32 cellular contexts compared by ENCODE assay signal in the genomic region with DNA sequence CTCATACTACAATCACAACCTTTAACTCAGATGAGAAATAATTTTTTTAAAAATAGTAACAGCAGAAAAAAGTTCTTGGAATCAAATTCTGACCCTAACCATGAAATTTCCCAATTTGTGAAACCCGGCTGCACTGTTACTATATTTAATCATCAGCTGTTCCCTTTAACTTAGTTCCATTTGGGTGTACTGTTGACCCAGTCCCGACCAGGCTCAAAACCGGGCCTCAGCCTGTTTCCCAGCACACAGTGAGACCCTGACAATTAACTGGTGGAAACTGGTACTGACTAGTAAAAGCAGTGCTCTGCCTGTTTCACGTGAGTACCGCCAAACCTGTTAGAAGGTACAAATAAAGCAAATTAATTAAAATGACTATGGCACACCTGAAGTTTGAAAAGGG. TPM values are rescaled to one million over a fixed set of nuclear protein-coding genes. Genes with fewer than 3 reads are reported as not detected.
"Had no signal": no experiment of that assay in that cellular context is flagged by ENCODE, and none has a peak within 500 bp of the region (broad histone marks: within the 10 kb centered on the region; RNA-seq: fewer than 3 reads in every experiment).

No MANE protein-coding gene starts in this region.

- H3K27me3 ChIP-seq: colonic mucosa, esophagus squamous epithelium, gastrocnemius medialis had no signal

- H3K27ac Mint-ChIP-seq: dendritic cell treated with granulocyte-macrophage colony-stimulating factor and Interleukin-4, amounts not matched to agents 40 ng/mL and 50 ng/mL, for 4 days; effector memory CD8-positive, alpha-beta T cell; endodermal cell; mesothelial cell of epicardium had no signal

- H3K4me1 ChIP-seq: colonic mucosa, left lung had no signal

- H3K9me3 Mint-ChIP-seq: dendritic cell treated with granulocyte-macrophage colony-stimulating factor and Interleukin-4, amounts not matched to agents 40 ng/mL and 50 ng/mL, for 4 days; effector memory CD8-positive, alpha-beta T cell; endodermal cell; mesothelial cell of epicardium had no signal

- H3K36me3 Mint-ChIP-seq: mesothelial cell of epicardium had no signal

- H3K27ac ChIP-seq: colonic mucosa, epithelial cell of prostate, esophagus squamous epithelium, gastrocnemius medialis, heart right ventricle, left lung, lower lobe of right lung had no signal

- H3K36me3 ChIP-seq: colonic mucosa, esophagus squamous epithelium, gastrocnemius medialis, heart right ventricle, left lung, lower lobe of right lung had no signal

- ATAC-seq: effector memory CD8-positive, alpha-beta T cell; esophagus mucosa; gastrocnemius medialis; heart right ventricle; left lung; left ventricle myocardium superior; lower lobe of right lung; mucosa of descending colon had no signal

- H3K4me3 ChIP-seq: colonic mucosa, esophagus squamous epithelium, gastrocnemius medialis, heart right ventricle, left lung, lower lobe of right lung, mucosa of descending colon had no signal

- H3K4me3 Mint-ChIP-seq: dendritic cell treated with granulocyte-macrophage colony-stimulating factor and Interleukin-4, amounts not matched to agents 40 ng/mL and 50 ng/mL, for 4 days; effector memory CD8-positive, alpha-beta T cell; endodermal cell; mesothelial cell of epicardium had no signal

- H3K9me3 ChIP-seq: colonic mucosa, esophagus squamous epithelium, gastrocnemius medialis, heart right ventricle, left lung, lower lobe of right lung, mucosa of descending colon had no signal

- DNase-seq: colonic mucosa; cortex of kidney; effector CD8-positive, alpha-beta T cell; effector memory CD8-positive, alpha-beta T cell; endodermal cell; erythroblast; esophagus squamous epithelium; foreskin fibroblast; foreskin melanocyte; gastrocnemius medialis; glutamatergic neuron; head of caudate nucleus; heart right ventricle; hippocampal formation; left cardiac atrium; left lung; left ventricle myocardium superior; lower lobe of right lung; mesenchymal stem cell; mucosa of descending colon had no signal

- FAIRE-seq: endometrium, islet of Langerhans, keratinocyte had no signal

RNA-seq across cellular contexts. Expression of a gene that starts 7.0 kb away (rescaled TPM):
- total RNA-seq: dermis microvascular lymphatic vessel endothelial cell, esophagus mucosa, gastrocnemius medialis, glomerular endothelial cell, heart right ventricle, left cardiac atrium, left lung, left ventricle myocardium superior, lower leg skin, lower lobe of right lung, lung microvascular endothelial cell, mucosa of descending colon, myocyte had no signal

RNA-seq across cellular contexts. Expression of a gene that starts 43.0 kb away (rescaled TPM):
- total RNA-seq: dermis microvascular lymphatic vessel endothelial cell, endodermal cell, glomerular endothelial cell, left lung, lower lobe of right lung, lung microvascular endothelial cell, mesothelial cell of epicardium, myocyte had no signal
